25 cellular contexts compared by ENCODE assay signal in the genomic region with DNA sequence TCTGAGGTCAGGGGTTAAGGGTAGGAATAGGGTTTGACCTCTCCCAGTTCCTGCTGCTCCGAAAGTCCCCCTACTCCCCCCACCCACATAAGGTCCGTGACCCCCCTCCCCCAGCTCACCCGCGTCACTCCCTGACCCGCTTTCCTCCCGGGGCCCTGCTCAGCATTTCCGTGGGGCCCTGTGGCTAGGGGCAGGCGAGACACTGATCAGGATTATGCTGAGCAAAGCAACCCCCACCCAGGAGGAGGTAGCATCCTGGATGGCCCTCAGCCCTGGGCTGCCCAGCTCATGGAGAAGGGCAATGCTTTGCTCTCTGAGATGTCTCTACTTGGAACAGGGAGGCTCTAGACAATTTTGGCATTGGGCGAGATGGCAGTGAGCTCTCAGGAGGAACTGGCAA. TPM values are rescaled to one million over a fixed set of nuclear protein-coding genes. Genes with fewer than 3 reads are reported as not detected.
A peak's percentile ranks its signal among the peaks of the same experiment; 100 is the strongest.
DNase-seq lines count a peak whose midpoint lies in the region; ATAC-seq and TF ChIP-seq lines count a peak whose summit lies in the region.
"Had no signal": no experiment of that assay in that cellular context is flagged by ENCODE, and none has a peak within 500 bp of the region (broad histone marks: within the 10 kb centered on the region; RNA-seq: fewer than 3 reads in every experiment).

No MANE protein-coding gene starts in this region.

- no peaks in the 10 kb centered on the region for H3K27me3 Mint-ChIP-seq in activated T-cell treated with anti-CD3 and anti-CD28 coated beads, Interleukin-2, amount 50 U/mL, for 4 hours (ENCODE audit: low read depth)
- H3K27me3 Mint-ChIP-seq in activated T-helper 2 cell treated with anti-CD3 and anti-CD28 coated beads, Interferon-gamma antibody, Interleukin-2, Interleukin-4, amounts not matched to agents 10 μg/mL and 5 μg/mL and 100 μg/mL, durations not matched to agents 14 hours and 24 hours and 36 hours (ENCODE audit: low read depth) = no peaks in the 10 kb centered on the region
- H3K27me3 Mint-ChIP-seq: stimulated activated naive CD8-positive, alpha-beta T cell treated with anti-CD3 and anti-CD28 coated beads, Interleukin-15, amount 100 ng/mL, for 72 hours had no signal

- intact Hi-C loops in activated T-helper 2 cell treated with anti-CD3 and anti-CD28 coated beads, Interferon-gamma antibody, Interleukin-2, Interleukin-4, amounts not matched to agents 10 μg/mL and 5 μg/mL and 100 μg/mL, durations not matched to agents 14 hours and 24 hours and 36 hours (cut with micrococcal nuclease) = no loop called here

- H3K4me1 Mint-ChIP-seq in activated T-cell treated with anti-CD3 and anti-CD28 coated beads, Interleukin-2, amount 50 U/mL, for 4 hours (ENCODE audit: low read depth) = peaks cover 77% of the 10 kb centered on the region
- H3K4me1 Mint-ChIP-seq in activated T-helper 2 cell treated with anti-CD3 and anti-CD28 coated beads, Interferon-gamma antibody, Interleukin-2, Interleukin-4, amounts not matched to agents 10 μg/mL and 5 μg/mL and 100 μg/mL, durations not matched to agents 14 hours and 24 hours and 36 hours (ENCODE audit: low read depth) = peaks cover 48% of the 10 kb centered on the region

- ATAC-seq in activated T-cell treated with anti-CD3 and anti-CD28 coated beads, Interleukin-2, amount 50 U/mL, for 4 hours = no peak
- ATAC-seq in esophagus mucosa = no peak
- ATAC-seq: HepG2, right cardiac atrium had no signal

- no peaks in the 10 kb centered on the region for H3K4me1 ChIP-seq in osteoblast (ENCODE audit: insufficient read depth, low read length)

- H4K20me1 ChIP-seq in osteoblast (ENCODE audit: insufficient read depth, low read length) = no peaks in the 10 kb centered on the region

- peak overlapping the region; percentile 38 for H3K4me3 Mint-ChIP-seq in activated T-cell treated with anti-CD3 and anti-CD28 coated beads, Interleukin-2, amount 50 U/mL, for 4 hours
- H3K4me3 Mint-ChIP-seq in activated T-helper 2 cell treated with anti-CD3 and anti-CD28 coated beads, Interferon-gamma antibody, Interleukin-2, Interleukin-4, amounts not matched to agents 10 μg/mL and 5 μg/mL and 100 μg/mL, durations not matched to agents 14 hours and 24 hours and 36 hours (ENCODE audit: low read depth) = no peak overlapping the region
- H3K4me3 Mint-ChIP-seq: activated B cell treated with CpG ODN at 0.5 μM for 24 hours, type B pancreatic cell had no signal

- TF ChIP-seq CTCF in osteoblast (IDR thresholded peaks at IDR 0.05; ENCODE audit: extremely low read depth, low read depth, low read length) = no peak

- H3K36me3 ChIP-seq in KOPT-K1 (ENCODE audit: insufficient read depth, low read length) (no peaks in the 10 kb centered on the region), osteoblast (ENCODE audit: insufficient read depth, low read length) (no peaks in the 10 kb centered on the region)
- H3K36me3 ChIP-seq: esophagus squamous epithelium had no signal

- no peaks in the 10 kb centered on the region for H3K79me2 ChIP-seq in osteoblast (ENCODE audit: insufficient read depth, low read length)

- peak overlapping the region; percentile 70 for H3K27ac ChIP-seq in KOPT-K1 (ENCODE audit: low read depth, low read length, poor library complexity, severe bottlenecking)
- H3K27ac ChIP-seq in osteoblast (ENCODE audit: low read depth, low read length) = no peak overlapping the region

- H2AFZ ChIP-seq in osteoblast (ENCODE audit: low read length) = no peak overlapping the region

- H3K4me3 ChIP-seq in osteoblast (ENCODE audit: insufficient read depth, low read length) = no peak overlapping the region
- H3K4me3 ChIP-seq: esophagus squamous epithelium had no signal

- no peak for DNase-seq in activated T-cell treated with anti-CD3 and anti-CD28 coated beads, Interleukin-2, amount 50 U/mL, for 4 hours
- no peak for DNase-seq in activated T-cell treated with anti-CD3 and anti-CD28 coated beads, Interleukin-2, amount 50 U/mL, for 48 hours
- DNase-seq in activated T-helper 2 cell treated with anti-CD3 and anti-CD28 coated beads, Interferon-gamma antibody, Interleukin-2, Interleukin-4, amounts not matched to agents 10 μg/mL and 5 μg/mL and 100 μg/mL, durations not matched to agents 14 hours and 24 hours and 36 hours (ENCODE audit: low spot score) = no peak
- DNase-seq in osteoblast (ENCODE audit: insufficient read length, low spot score, missing footprints) = peak; percentile 80
- DNase-seq in effector CD4-positive, alpha-beta T cell = no peak
- no peak for DNase-seq in NK-92 (lab: John Stamatoyannopoulos, UW; ENCODE audit: unreplicated experiment)
- DNase-seq: ACHN; activated B cell treated with CpG ODN at 0.5 μM for 24 hours; amygdala; caudate nucleus; DMS79; esophagus squamous epithelium; GOT3; midbrain; MM.1S; NCI-H1694; NCI-H226; nucleus accumbens; stimulated activated naive CD8-positive, alpha-beta T cell treated with anti-CD3 and anti-CD28 coated beads, Interleukin-15, amount 100 ng/mL, for 72 hours had no signal

- H3K27me3 ChIP-seq in osteoblast (ENCODE audit: insufficient read depth, low read length) = peaks cover 18% of the 10 kb centered on the region

- no peak overlapping the region for H3K4me2 ChIP-seq in osteoblast (ENCODE audit: insufficient read depth, low read length)

- peak overlapping the region; percentile 50 for H3K27ac Mint-ChIP-seq in activated T-helper 2 cell treated with anti-CD3 and anti-CD28 coated beads, Interferon-gamma antibody, Interleukin-2, Interleukin-4, amounts not matched to agents 10 μg/mL and 5 μg/mL and 100 μg/mL, durations not matched to agents 14 hours and 24 hours and 36 hours
- H3K27ac Mint-ChIP-seq: activated B cell treated with CpG ODN at 0.5 μM for 24 hours; stimulated activated naive CD8-positive, alpha-beta T cell treated with anti-CD3 and anti-CD28 coated beads, Interleukin-15, amount 100 ng/mL, for 72 hours; type B pancreatic cell had no signal

- H3K9me3 Mint-ChIP-seq in activated T-cell treated with anti-CD3 and anti-CD28 coated beads, Interleukin-2, amount 50 U/mL, for 4 hours = no peaks in the 10 kb centered on the region
- H3K9me3 Mint-ChIP-seq in activated T-helper 2 cell treated with anti-CD3 and anti-CD28 coated beads, Interferon-gamma antibody, Interleukin-2, Interleukin-4, amounts not matched to agents 10 μg/mL and 5 μg/mL and 100 μg/mL, durations not matched to agents 14 hours and 24 hours and 36 hours = no peaks in the 10 kb centered on the region
- H3K9me3 Mint-ChIP-seq: activated B cell treated with CpG ODN at 0.5 μM for 24 hours; stimulated activated naive CD8-positive, alpha-beta T cell treated with anti-CD3 and anti-CD28 coated beads, Interleukin-15, amount 100 ng/mL, for 72 hours; type B pancreatic cell had no signal

- H3K9me3 ChIP-seq in KOPT-K1 (ENCODE audit: insufficient read depth, low read length, poor library complexity, severe bottlenecking) (no peaks in the 10 kb centered on the region), osteoblast (ENCODE audit: low read depth, low read length) (no peaks in the 10 kb centered on the region)
- H3K9me3 ChIP-seq: esophagus squamous epithelium had no signal

- no peaks in the 10 kb centered on the region for H3K36me3 Mint-ChIP-seq in activated T-cell treated with anti-CD3 and anti-CD28 coated beads, Interleukin-2, amount 50 U/mL, for 4 hours (ENCODE audit: insufficient read depth)
- H3K36me3 Mint-ChIP-seq in activated T-helper 2 cell treated with anti-CD3 and anti-CD28 coated beads, Interferon-gamma antibody, Interleukin-2, Interleukin-4, amounts not matched to agents 10 μg/mL and 5 μg/mL and 100 μg/mL, durations not matched to agents 14 hours and 24 hours and 36 hours (ENCODE audit: low read depth) = no peaks in the 10 kb centered on the region
- H3K36me3 Mint-ChIP-seq: type B pancreatic cell had no signal

RNA-seq across cellular contexts. Expression of a gene that starts 3.7 kb away (rescaled TPM):
- 1 to 10 TPM; 1.1 to 5.1 (median 3.7) TPM for total RNA-seq in activated T-cell treated with anti-CD3 and anti-CD28 coated beads, Interleukin-2, amount 50 U/mL, for 4 hours
- total RNA-seq in activated T-helper 2 cell treated with anti-CD3 and anti-CD28 coated beads, Interferon-gamma antibody, Interleukin-2, Interleukin-4, amounts not matched to agents 10 μg/mL and 5 μg/mL and 100 μg/mL, durations not matched to agents 14 hours and 24 hours and 36 hours = 0.94 and 0.99 TPM in 2 replicates
- total RNA-seq in osteoblast (not detected in 2 replicates), esophagus mucosa (1.2 TPM)
- total RNA-seq: glomerular endothelial cell had no signal

RNA-seq across cellular contexts. Expression of a gene that starts 11.8 kb away (rescaled TPM):
- under 1 TPM; 0.33 to 0.90 (median 0.87) TPM for total RNA-seq in activated T-cell treated with anti-CD3 and anti-CD28 coated beads, Interleukin-2, amount 50 U/mL, for 4 hours
- total RNA-seq in activated T-helper 2 cell treated with anti-CD3 and anti-CD28 coated beads, Interferon-gamma antibody, Interleukin-2, Interleukin-4, amounts not matched to agents 10 μg/mL and 5 μg/mL and 100 μg/mL, durations not matched to agents 14 hours and 24 hours and 36 hours = 1.3 and 1.6 TPM in 2 replicates
- not detected in 2 replicates for total RNA-seq in osteoblast
- 0.24 TPM for total RNA-seq in esophagus mucosa
- total RNA-seq: activated B cell treated with CpG ODN at 0.5 μM for 24 hours, glomerular endothelial cell, HepG2 had no signal

RNA-seq across cellular contexts. Expression of a gene that starts 22.6 kb away (rescaled TPM):
- total RNA-seq in activated T-cell treated with anti-CD3 and anti-CD28 coated beads, Interleukin-2, amount 50 U/mL, for 4 hours = under 1 TPM; 0.08 to 0.16 (median 0.16) TPM
- not detected in 2 replicates for total RNA-seq in activated T-helper 2 cell treated with anti-CD3 and anti-CD28 coated beads, Interferon-gamma antibody, Interleukin-2, Interleukin-4, amounts not matched to agents 10 μg/mL and 5 μg/mL and 100 μg/mL, durations not matched to agents 14 hours and 24 hours and 36 hours
- total RNA-seq in osteoblast (not detected in 2 replicates), esophagus mucosa (not detected)
- total RNA-seq: activated B cell treated with CpG ODN at 0.5 μM for 24 hours, glomerular endothelial cell had no signal

RNA-seq across cellular contexts. Expression of a gene that starts 25.7 kb away (rescaled TPM):
- total RNA-seq in activated T-cell treated with anti-CD3 and anti-CD28 coated beads, Interleukin-2, amount 50 U/mL, for 4 hours = not detected
- not detected in 2 replicates for total RNA-seq in activated T-helper 2 cell treated with anti-CD3 and anti-CD28 coated beads, Interferon-gamma antibody, Interleukin-2, Interleukin-4, amounts not matched to agents 10 μg/mL and 5 μg/mL and 100 μg/mL, durations not matched to agents 14 hours and 24 hours and 36 hours
- total RNA-seq in osteoblast = not detected in 2 replicates
- total RNA-seq in esophagus mucosa = 0.32 TPM
- total RNA-seq: activated B cell treated with CpG ODN at 0.5 μM for 24 hours, glomerular endothelial cell, HepG2 had no signal

RNA-seq across cellular contexts. Expression of a gene that starts 37.6 kb away (rescaled TPM):
- 10 to 100 TPM in 2 of 3 donors, 1 to 10 TPM in 1; 9.6 to 10.4 (median 10.1) TPM for total RNA-seq in activated T-cell treated with anti-CD3 and anti-CD28 coated beads, Interleukin-2, amount 50 U/mL, for 4 hours
- 18.2 and 18.4 TPM in 2 replicates for total RNA-seq in activated T-helper 2 cell treated with anti-CD3 and anti-CD28 coated beads, Interferon-gamma antibody, Interleukin-2, Interleukin-4, amounts not matched to agents 10 μg/mL and 5 μg/mL and 100 μg/mL, durations not matched to agents 14 hours and 24 hours and 36 hours
- total RNA-seq in osteoblast (1.1 and 1.2 TPM in 2 replicates), esophagus mucosa (2.2 TPM)
